18 cellular contexts compared by ENCODE assay signal in the genomic region with DNA sequence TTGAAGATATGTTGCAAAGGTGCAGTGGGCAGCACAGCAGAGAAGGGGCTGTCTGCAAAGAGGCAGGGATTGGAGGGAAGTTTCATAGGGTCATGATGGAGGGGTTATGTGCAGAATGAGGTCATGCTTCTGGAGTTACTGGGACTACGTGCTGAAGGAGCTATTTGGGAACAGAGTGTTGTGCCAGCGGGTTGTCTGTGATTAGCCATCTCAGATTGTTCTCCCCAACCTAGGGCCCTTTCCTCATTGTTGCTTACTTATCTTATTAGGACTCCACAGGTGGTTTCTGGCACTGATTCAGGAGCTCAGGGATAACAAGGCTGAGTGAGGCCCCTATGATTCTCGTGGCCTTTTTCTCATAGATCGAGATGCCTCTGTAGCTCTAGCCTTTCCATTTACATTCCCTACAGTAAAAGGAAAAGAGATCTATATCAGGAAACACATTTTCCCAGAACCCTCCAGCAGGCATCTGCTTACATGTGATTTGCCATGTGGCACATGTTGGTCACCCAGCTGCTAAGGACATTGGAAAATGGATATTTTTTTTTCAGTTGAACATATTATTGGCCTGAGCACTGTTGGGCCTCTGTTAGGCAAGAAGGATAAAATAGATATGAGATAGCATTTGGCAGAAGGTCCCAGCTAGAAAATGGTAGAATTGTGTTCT.
DNase-seq lines count a peak whose midpoint lies in the region; ATAC-seq and TF ChIP-seq lines count a peak whose summit lies in the region.
"Had no signal": no experiment of that assay in that cellular context is flagged by ENCODE, and none has a peak within 500 bp of the region (broad histone marks: within the 10 kb centered on the region; RNA-seq: fewer than 3 reads in every experiment).

No MANE protein-coding gene starts in this region.

- TF ChIP-seq POLR2A in IMR-90 (IDR thresholded peaks at IDR 0.05; ENCODE audit: low read depth, low read length): no peak

- H3K14ac ChIP-seq in IMR-90 (replicated peaks; ENCODE audit: low read depth, low read length): no peak overlapping the region
- H3K14ac ChIP-seq in mesenchymal stem cell (ENCODE audit: low read length in 2 of 2): no peak overlapping the region

- H3K9me3 ChIP-seq in IMR-90 (ENCODE audit: control insufficient read depth, insufficient read depth, low read length) (no peaks in the 10 kb centered on the region), mesenchymal stem cell (ENCODE audit: control insufficient read depth, low read length) (no peaks in the 10 kb centered on the region)

- H3K27ac ChIP-seq in IMR-90 (ENCODE audit: insufficient read depth, low read length): no peak overlapping the region
- no peak overlapping the region for H3K27ac ChIP-seq in mesenchymal stem cell (ENCODE audit: low read length, poor library complexity, severe bottlenecking)
- H3K27ac ChIP-seq: BLaER1 treated with 17β-estradiol and CSF1 and Interleukin-3, amounts not matched to agents 10 nM and 100 nM; HL-60; SK-N-MC had no signal

- H3K27me3 ChIP-seq in IMR-90 (ENCODE audit: control insufficient read depth, insufficient read depth, low read length) (no peaks in the 10 kb centered on the region), mesenchymal stem cell (ENCODE audit: control insufficient read depth in 1 of 2, insufficient read depth in 1 of 2, low read length in 2 of 2) (no peaks in the 10 kb centered on the region)
- H3K27me3 ChIP-seq: BLaER1 treated with 17β-estradiol and CSF1 and Interleukin-3, amounts not matched to agents 10 nM and 100 nM had no signal

- H3K79me1 ChIP-seq in IMR-90 (ENCODE audit: low read depth in 1 of 2, low read length in 2 of 2): no peaks in the 10 kb centered on the region; a peak in 1 of 4 replicates
- H3K79me1 ChIP-seq in mesenchymal stem cell (replicated peaks; ENCODE audit: low read length, poor library complexity, severe bottlenecking): no peaks in the 10 kb centered on the region

- H2BK12ac ChIP-seq in mesenchymal stem cell (ENCODE audit: low read length in 2 of 2): no peak overlapping the region

- H4K5ac ChIP-seq in IMR-90 (ENCODE audit: low read depth, low read length): no peak overlapping the region

- H3K9me1 ChIP-seq in IMR-90 (ENCODE audit: insufficient read depth, low read length): no peaks in the 10 kb centered on the region; the same call in 1 of the 2 replicates

- intact Hi-C loops in IMR-90 (cut with micrococcal nuclease): no loop called here

- H3K23ac ChIP-seq in IMR-90 (ENCODE audit: low read depth, low read length) (no peak overlapping the region), mesenchymal stem cell (ENCODE audit: low read length in 2 of 2) (no peak overlapping the region)

- H3K4me1 ChIP-seq in IMR-90 (ENCODE audit: control insufficient read depth, insufficient read depth, low read length) (no peaks in the 10 kb centered on the region), mesenchymal stem cell (ENCODE audit: control insufficient read depth, insufficient read depth, low read depth, low read length) (no peaks in the 10 kb centered on the region)
- H3K4me1 ChIP-seq: BLaER1 treated with 17β-estradiol and CSF1 and Interleukin-3, amounts not matched to agents 10 nM and 100 nM had no signal

- WGBS in IMR-90 (ENCODE audit: extremely low coverage in 2 of 2, insufficient read length in 1 of 2), 2 experiments: no CpG with 5 or more reads among the region's 4 CpGs
- WGBS in mesenchymal stem cell: 76% methylated on average over 4 of the region's 4 CpGs

- no peak overlapping the region for H3K56ac ChIP-seq in IMR-90 (ENCODE audit: extremely low read depth, insufficient read depth, low read length)

- H3K36me3 ChIP-seq in IMR-90 (ENCODE audit: control insufficient read depth, insufficient read depth, low read length) (no peaks in the 10 kb centered on the region), mesenchymal stem cell (ENCODE audit: control insufficient read depth in 1 of 2, insufficient read depth in 2 of 2, low read depth in 1 of 2, low read length in 2 of 2) (no peaks in the 10 kb centered on the region)
- H3K36me3 ChIP-seq: BLaER1 treated with 17β-estradiol and CSF1 and Interleukin-3, amounts not matched to agents 10 nM and 100 nM had no signal

- CTCF ChIA-PET in IMR-90 (lab: Yijun Ruan, JAX): no interaction called here

- H3K4me2 ChIP-seq in IMR-90 (ENCODE audit: low read depth, low read length): no peak overlapping the region
- H3K4me2 ChIP-seq in mesenchymal stem cell (ENCODE audit: low read length, poor library complexity, severe bottlenecking): no peak overlapping the region
- H3K4me2 ChIP-seq: BLaER1 treated with 17β-estradiol and CSF1 and Interleukin-3, amounts not matched to agents 10 nM and 100 nM had no signal

- in situ Hi-C loops in IMR-90 (cut with MboI; ENCODE audit: low sequenced_read_pairs): no loop called here

- ATAC-seq in IMR-90 (ENCODE audit: low read depth): no peak
- ATAC-seq in GM19324 (IDR thresholded peaks at IDR 0.05; ENCODE audit: low FRiP score, unreplicated experiment): no peak
- no peak for ATAC-seq in GM21529 (IDR thresholded peaks at IDR 0.05; ENCODE audit: unreplicated experiment)
- ATAC-seq: CD8-positive, alpha-beta T cell had no signal

- no peaks in the 10 kb centered on the region for H4K20me1 ChIP-seq in IMR-90 (ENCODE audit: insufficient read depth, low read length)
- H4K20me1 ChIP-seq: BLaER1 treated with 17β-estradiol and CSF1 and Interleukin-3, amounts not matched to agents 10 nM and 100 nM had no signal

- dilution Hi-C loops in IMR-90 (cut with HindIII; ENCODE audit: low sequenced_read_pairs, unreplicated experiment): no loop called here

- POLR2A ChIA-PET in IMR-90 (lab: Charles Lee; ENCODE audit: unreplicated experiment): no interaction called here

- no peak overlapping the region for H2AK9ac ChIP-seq in IMR-90 (replicated peaks; ENCODE audit: low read depth, low read length, poor library complexity)

- BruUV-seq in IMR-90 (replicated peaks; lab: Mats Ljungman, UMichigan): no TSS peak

- H2AK5ac ChIP-seq in IMR-90 (ENCODE audit: low read depth, low read length): peak overlapping the region; percentile 24; the same call in 1 of the 2 replicates
- H2AK5ac ChIP-seq in mesenchymal stem cell (ENCODE audit: low read length, severe bottlenecking): peak overlapping the region; percentile 40

- H4K91ac ChIP-seq in IMR-90 (ENCODE audit: insufficient read depth, low read depth, low read length) (no peak overlapping the region), mesenchymal stem cell (ENCODE audit: low read length) (no peak overlapping the region)

- H3K4ac ChIP-seq in IMR-90 (ENCODE audit: low read depth, low read length) (no peak overlapping the region), mesenchymal stem cell (ENCODE audit: low read depth in 1 of 2, low read length in 2 of 2) (no peak overlapping the region)

- no peak overlapping the region for H3K9ac ChIP-seq in IMR-90 (ENCODE audit: low read depth, low read length)
- no peak overlapping the region for H3K9ac ChIP-seq in mesenchymal stem cell (ENCODE audit: low read length)
- H3K9ac ChIP-seq: BLaER1 treated with 17β-estradiol and CSF1 and Interleukin-3, amounts not matched to agents 10 nM and 100 nM had no signal

- TF ChIP-seq CTCF in IMR-90 (conservative IDR thresholded peaks at IDR 0.05; ENCODE audit: low read depth, low read length): no peak

- H2AFZ ChIP-seq in IMR-90 (replicated peaks; ENCODE audit: low read length, poor library complexity): no peak overlapping the region
- no peak overlapping the region for H2AFZ ChIP-seq in mesenchymal stem cell (ENCODE audit: low read depth, low read length)

- H3K4me3 ChIP-seq in IMR-90 (ENCODE audit: insufficient read depth, low read depth, low read length): no peak overlapping the region
- H3K4me3 ChIP-seq in mesenchymal stem cell (ENCODE audit: insufficient read depth in 1 of 2, low read depth in 1 of 2, low read length in 2 of 2): no peak overlapping the region
- H3K4me3 ChIP-seq: BLaER1 treated with 17β-estradiol and CSF1 and Interleukin-3, amounts not matched to agents 10 nM and 100 nM; SK-N-MC had no signal

- peak; percentile 76 for DNase-seq in COR-L47 (lab: John Stamatoyannopoulos, UW)
- DNase-seq in IMR-90: no peak
- peak; percentile 23 for DNase-seq in NCI-H774 (lab: John Stamatoyannopoulos, UW)
- no peak for DNase-seq in mesenchymal stem cell
- DNase-seq in stimulated activated CD4-positive, alpha-beta T cell treated with anti-CD3 and anti-CD28 coated beads, Interleukin-4, amount 100 ng/mL, for 24 hours: no peak
- DNase-seq: CD8-positive, alpha-beta T cell; H7; Karpas-422; NCI-H1436 treated with DMSO at 0.1 percent for 48 hours; NCI-H2081; NCI-H510A; NK-92 treated with Interleukin-12 subunit alpha and Interleukin-12 subunit beta, amount 100 ng/mL, for 24 hours; Right ventricle myocardium superior had no signal

- no peak overlapping the region for H3K18ac ChIP-seq in IMR-90 (ENCODE audit: low read depth, low read length)
- no peak overlapping the region for H3K18ac ChIP-seq in mesenchymal stem cell (ENCODE audit: low read depth in 1 of 2, low read length in 2 of 2)

- no peak overlapping the region for H2BK20ac ChIP-seq in IMR-90 (ENCODE audit: low read depth, low read length)

- H2BK15ac ChIP-seq in IMR-90 (ENCODE audit: low read depth, low read length): peak overlapping the region; percentile 37; the same call in 1 of the 3 replicates
- no peak overlapping the region for H2BK15ac ChIP-seq in mesenchymal stem cell (ENCODE audit: low read depth, poor library complexity, severe bottlenecking)

- H4K8ac ChIP-seq in IMR-90 (ENCODE audit: low read depth in 2 of 2, low read length in 2 of 2) (no peak overlapping the region), mesenchymal stem cell (ENCODE audit: low read length) (no peak overlapping the region)

- TF ChIP-seq RAD21 in IMR-90 (IDR thresholded peaks at IDR 0.05; ENCODE audit: low read length): no peak

- H2BK5ac ChIP-seq in IMR-90 (ENCODE audit: low read depth, low read length, poor library complexity, severe bottlenecking) (no peak overlapping the region), mesenchymal stem cell (ENCODE audit: low read depth, low read length, poor library complexity, severe bottlenecking) (no peak overlapping the region)

- H2BK120ac ChIP-seq in IMR-90 (ENCODE audit: low read depth, low read length) (no peak overlapping the region), mesenchymal stem cell (ENCODE audit: low read depth, low read length) (no peak overlapping the region)

TF ChIP-seq in IMR-90, 13 proteins besides CTCF, POLR2A, EP300 and RAD21 (continues in another document):
- TF ChIP-seq, protein P1, sequence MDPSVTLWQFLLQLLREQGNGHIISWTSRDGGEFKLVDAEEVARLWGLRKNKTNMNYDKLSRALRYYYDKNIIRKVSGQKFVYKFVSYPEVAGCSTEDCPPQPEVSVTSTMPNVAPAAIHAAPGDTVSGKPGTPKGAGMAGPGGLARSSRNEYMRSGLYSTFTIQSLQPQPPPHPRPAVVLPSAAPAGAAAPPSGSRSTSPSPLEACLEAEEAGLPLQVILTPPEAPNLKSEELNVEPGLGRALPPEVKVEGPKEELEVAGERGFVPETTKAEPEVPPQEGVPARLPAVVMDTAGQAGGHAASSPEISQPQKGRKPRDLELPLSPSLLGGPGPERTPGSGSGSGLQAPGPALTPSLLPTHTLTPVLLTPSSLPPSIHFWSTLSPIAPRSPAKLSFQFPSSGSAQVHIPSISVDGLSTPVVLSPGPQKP (IDR thresholded peaks at IDR 0.05; ENCODE audit: borderline replicate concordance, low read depth, low read length): no peak
- TF ChIP-seq MAFK (IDR thresholded peaks at IDR 0.05; ENCODE audit: low read depth, low read length): no peak
- TF ChIP-seq MXI1 (IDR thresholded peaks at IDR 0.05; ENCODE audit: borderline replicate concordance, low read depth, low read length): no peak

Comparison
In these comparisons a context has a peak if more than half of its experiments do, and no peak if none do; other contexts are left out.
1. DNase-seq: peak in COR-L47 (single experiment) and NCI-H774 (single experiment); none in IMR-90 (single experiment), mesenchymal stem cell (single experiment) and stimulated activated CD4-positive, alpha-beta T cell treated with anti-CD3 and anti-CD28 coated beads, Interleukin-4, amount 100 ng/mL, for 24 hours (single experiment).